Comparison of ENCODE assay signal across 29 cellular contexts in genomic region chr3:78791745-78792144, GRCh38.
A peak's percentile ranks its signal among the peaks of the same experiment; 100 is the strongest.
DNase-seq lines count a peak whose midpoint lies in the region; ATAC-seq and TF ChIP-seq lines count a peak whose summit lies in the region.
"Had no signal": no experiment of that assay in that cellular context is flagged by ENCODE, and none has a peak within 500 bp of the region (broad histone marks: within the 10 kb centered on the region; RNA-seq: fewer than 3 reads in every experiment).

No MANE protein-coding gene starts in this region.

- no peak overlapping the region for H3K4me3 ChIP-seq in coronary artery
- no peak overlapping the region for H3K4me3 ChIP-seq in tibial artery
- H3K4me3 ChIP-seq: adrenal gland; BLaER1 treated with 17β-estradiol and CSF1 and Interleukin-3, amounts not matched to agents 10 nM and 100 nM; colonic mucosa; ovary; thoracic aorta had no signal

- peaks cover 4% of the 10 kb centered on the region for H3K4me1 Mint-ChIP-seq in stimulated activated naive CD8-positive, alpha-beta T cell treated with anti-CD3 and anti-CD28 coated beads, Interleukin-15, amount 100 ng/mL, for 72 hours
- H3K4me1 Mint-ChIP-seq: activated CD4-positive, alpha-beta T cell treated with anti-CD3 and anti-CD28 coated beads, Interleukin-2, amount 10 ng/mL, durations not matched to agents 24 days and 14 days had no signal

- H3K9me3 ChIP-seq in tibial artery: no peaks in the 10 kb centered on the region
- H3K9me3 ChIP-seq: adrenal gland, Caco-2, colonic mucosa, ovary, thoracic aorta had no signal

- H3K9me3 Mint-ChIP-seq in stimulated activated naive CD8-positive, alpha-beta T cell treated with anti-CD3 and anti-CD28 coated beads, Interleukin-15, amount 100 ng/mL, for 72 hours: peaks cover 1 to 8% of the 10 kb centered on the region in 2 donors
- H3K9me3 Mint-ChIP-seq: activated CD4-positive, alpha-beta T cell treated with anti-CD3 and anti-CD28 coated beads, Interleukin-2, amount 10 ng/mL, durations not matched to agents 24 days and 14 days; mesothelial cell of epicardium had no signal

- no peak overlapping the region for H3K4me3 Mint-ChIP-seq in stimulated activated naive CD8-positive, alpha-beta T cell treated with anti-CD3 and anti-CD28 coated beads, Interleukin-15, amount 100 ng/mL, for 72 hours
- H3K4me3 Mint-ChIP-seq: activated CD4-positive, alpha-beta T cell treated with anti-CD3 and anti-CD28 coated beads, Interleukin-2, amount 10 ng/mL, durations not matched to agents 24 days and 14 days; mesothelial cell of epicardium; naive thymus-derived CD8-positive, alpha-beta T cell had no signal

- ATAC-seq in stimulated activated naive CD8-positive, alpha-beta T cell treated with anti-CD3 and anti-CD28 coated beads, Interleukin-15, amount 100 ng/mL, for 72 hours: no peak
- ATAC-seq: HCT116; naive thymus-derived CD8-positive, alpha-beta T cell; right cardiac atrium had no signal

- TF ChIP-seq CTCF in coronary artery (IDR thresholded peaks at IDR 0.05) (no peak), tibial artery (IDR thresholded peaks at IDR 0.05) (no peak)

- H3K27ac ChIP-seq in coronary artery (no peak overlapping the region), tibial artery (no peak overlapping the region)
- H3K27ac ChIP-seq: adrenal gland; BLaER1 treated with 17β-estradiol and CSF1 and Interleukin-3, amounts not matched to agents 10 nM and 100 nM; colonic mucosa; ovary; RWPE1; thoracic aorta; VCaP had no signal

- H3K27me3 Mint-ChIP-seq in stimulated activated naive CD8-positive, alpha-beta T cell treated with anti-CD3 and anti-CD28 coated beads, Interleukin-15, amount 100 ng/mL, for 72 hours: no peaks in the 10 kb centered on the region
- H3K27me3 Mint-ChIP-seq: activated CD4-positive, alpha-beta T cell treated with anti-CD3 and anti-CD28 coated beads, Interleukin-2, amount 10 ng/mL, durations not matched to agents 24 days and 14 days; naive thymus-derived CD8-positive, alpha-beta T cell had no signal

- intact Hi-C loops in tibial artery (cut with DNase I; ENCODE audit: low total_unique reads): no loop called here

- H3K36me3 ChIP-seq in tibial artery: no peaks in the 10 kb centered on the region
- H3K36me3 ChIP-seq: adrenal gland, colonic mucosa, ovary, thoracic aorta had no signal

- DNase-seq in Ammon's horn (ENCODE audit: low spot score) (peak; percentile 34), DMS 273 treated with DMSO at 0.1 percent for 48 hours (lab: John Stamatoyannopoulos, UW) (peak; percentile 18), NCI-H2081 treated with DMSO at 0.1 percent for 48 hours (lab: John Stamatoyannopoulos, UW) (peak; percentile 58), cerebellar cortex (ENCODE audit: low spot score) (peak; percentile 6), NCI-H2196 treated with DMSO at 0.1 percent for 48 hours (lab: John Stamatoyannopoulos, UW; ENCODE audit: unreplicated experiment) (no peak), coronary artery (ENCODE audit: low spot score) (no peak), tibial artery (no peak)
- no peak for DNase-seq in stimulated activated naive CD8-positive, alpha-beta T cell treated with anti-CD3 and anti-CD28 coated beads, Interleukin-15, amount 100 ng/mL, for 72 hours
- DNase-seq: ACHN; activated CD4-positive, alpha-beta T cell treated with anti-CD3 and anti-CD28 coated beads, Interleukin-2, amount 10 ng/mL, durations not matched to agents 24 days and 14 days; activated naive CD4-positive, alpha-beta T cell treated with Interleukin-2 at 50 U/mL for 16 hours; activated T-cell treated with anti-CD3 and anti-CD28 coated beads, Interleukin-2, amount 50 U/mL, for 48 hours; adrenal gland; Caco-2; colonic mucosa; naive thymus-derived CD8-positive, alpha-beta T cell; NCI-H1436 treated with DMSO at 0.1 percent for 48 hours; NCI-H510A treated with DMSO at 0.1 percent for 48 hours; ovary; right cardiac atrium; stimulated activated CD4-positive, alpha-beta T cell treated with anti-CD3 and anti-CD28 coated beads, Interleukin-12 subunit alpha, Interleukin-12 subunit beta, amount 100 ng/mL, for 4 hours; stimulated activated CD4-positive, alpha-beta T cell treated with anti-CD3 and anti-CD28 coated beads, Interleukin-4, amount 100 ng/mL, for 4 hours; stimulated activated naive CD4-positive, alpha-beta T cell treated with Interleukin-2 at 50 U/mL for 16 hours had no signal

- no peaks in the 10 kb centered on the region for H3K27me3 ChIP-seq in tibial artery
- H3K27me3 ChIP-seq: adrenal gland; BLaER1 treated with 17β-estradiol and CSF1 and Interleukin-3, amounts not matched to agents 10 nM and 100 nM; colonic mucosa; ovary had no signal

- no peak overlapping the region for H3K27ac Mint-ChIP-seq in stimulated activated naive CD8-positive, alpha-beta T cell treated with anti-CD3 and anti-CD28 coated beads, Interleukin-15, amount 100 ng/mL, for 72 hours
- H3K27ac Mint-ChIP-seq: activated CD4-positive, alpha-beta T cell treated with anti-CD3 and anti-CD28 coated beads, Interleukin-2, amount 10 ng/mL, durations not matched to agents 24 days and 14 days; mesothelial cell of epicardium; naive thymus-derived CD8-positive, alpha-beta T cell had no signal

- H3K4me1 ChIP-seq in tibial artery: no peaks in the 10 kb centered on the region
- H3K4me1 ChIP-seq: Caco-2, colonic mucosa had no signal

Comparison
In these comparisons a context has a peak if more than half of its experiments do, and no peak if none do; other contexts are left out.
1. DNase-seq: peak in Ammon's horn (single experiment), DMS 273 treated with DMSO at 0.1 percent for 48 hours (single experiment), NCI-H2081 treated with DMSO at 0.1 percent for 48 hours (single experiment) and cerebellar cortex (single experiment); none in NCI-H2196 treated with DMSO at 0.1 percent for 48 hours (single experiment), stimulated activated naive CD8-positive, alpha-beta T cell treated with anti-CD3 and anti-CD28 coated beads, Interleukin-15, amount 100 ng/mL, for 72 hours (0 of 2), coronary artery (single experiment) and tibial artery (0 of 2).